In genomic region chr6:155154158-155154830, GRCh38 we compare ENCODE assay signal across 8 cellular contexts.
DNase-seq lines count a peak whose midpoint lies in the region; ATAC-seq and TF ChIP-seq lines count a peak whose summit lies in the region.

No MANE protein-coding gene starts in this region.

- DNase-seq in DMS53 (lab: John Stamatoyannopoulos, UW): peak; percentile 73
- DNase-seq in M059J (ENCODE audit: low read depth): peak; percentile 92
- peak; percentile 64 for DNase-seq in activated CD4-positive, alpha-beta memory T cell treated with anti-CD3 and anti-CD28 coated beads for 36 hours
- peak; percentile 50 for DNase-seq in inferior parietal cortex (ENCODE audit: extremely low spot score)
- DNase-seq in tibial artery: no peak
- DNase-seq in GM10266 (ENCODE audit: extremely low spot score): no peak
- no peak for DNase-seq in H7

- POLR2A ChIA-PET in activated CD4-positive, alpha-beta memory T cell treated with anti-CD3 and anti-CD28 coated beads for 36 hours (lab: Charles Lee): interaction anchor here (1.0 to 1.8 kb wide), 6 partner anchors 17 to 103 kb away, joined by 3 to 38 read pairs (median 4); no protein-coding TSS in a partner anchor

- H3K36me3 ChIP-seq in tibial artery (no peaks in the 10 kb centered on the region), H7 (replicated peaks; ENCODE audit: control insufficient read depth, insufficient read depth, low read length) (no peaks in the 10 kb centered on the region; the same call in 1 of the 2 replicates)

- peaks cover 0 to 27% (median 15%) of the 10 kb centered on the region in 4 donors for H3K4me1 ChIP-seq in tibial artery

- H3K27ac Mint-ChIP-seq in activated CD4-positive, alpha-beta memory T cell treated with anti-CD3 and anti-CD28 coated beads for 36 hours: peak overlapping the region; percentile 93

- TF ChIP-seq CTCF in tibial artery (IDR thresholded peaks at IDR 0.05) (no peak), GM10266 (IDR thresholded peaks at IDR 0.05; ENCODE audit: control insufficient read depth, insufficient read depth, low read depth, missing control alignments) (no peak)

- no peak for ATAC-seq in HG02763 (IDR thresholded peaks at IDR 0.05; ENCODE audit: unreplicated experiment)

- peak overlapping the region in 1 of 2 donors; percentile 24 for H3K27ac ChIP-seq in tibial artery

- H3K27me3 ChIP-seq in tibial artery (no peaks in the 10 kb centered on the region), H7 (ENCODE audit: control insufficient read depth, insufficient read depth, low read length) (no peaks in the 10 kb centered on the region)

- peaks cover 6% of the 10 kb centered on the region for H3K36me3 Mint-ChIP-seq in activated CD4-positive, alpha-beta memory T cell treated with anti-CD3 and anti-CD28 coated beads for 36 hours

- intact Hi-C loops in activated CD4-positive, alpha-beta memory T cell treated with anti-CD3 and anti-CD28 coated beads for 36 hours (cut with micrococcal nuclease): loop anchor here (1.0 to 10.0 kb wide), 6 partner anchors 17 to 919 kb away; no protein-coding TSS in a partner anchor
- intact Hi-C loops in tibial artery (cut with DNase I; ENCODE audit: low total_unique reads): no loop called here

- H3K4me1 Mint-ChIP-seq in activated CD4-positive, alpha-beta memory T cell treated with anti-CD3 and anti-CD28 coated beads for 36 hours (ENCODE audit: low read depth): peaks cover 73% of the 10 kb centered on the region

- no peaks in the 10 kb centered on the region for H3K27me3 Mint-ChIP-seq in activated CD4-positive, alpha-beta memory T cell treated with anti-CD3 and anti-CD28 coated beads for 36 hours

- no peaks in the 10 kb centered on the region for H3K9me3 Mint-ChIP-seq in activated CD4-positive, alpha-beta memory T cell treated with anti-CD3 and anti-CD28 coated beads for 36 hours

- H3K4me3 ChIP-seq in tibial artery (no peak overlapping the region), H7 (ENCODE audit: insufficient read depth, low read depth, low read length) (no peak overlapping the region)

- no peaks in the 10 kb centered on the region for H3K9me3 ChIP-seq in tibial artery

- CTCF ChIA-PET in activated CD4-positive, alpha-beta memory T cell treated with anti-CD3 and anti-CD28 coated beads for 36 hours (lab: Charles Lee): interaction anchor here (0.6 to 4.6 kb wide), 9 partner anchors 17 to 479 kb away, joined by 3 to 25 read pairs (median 4); no protein-coding TSS in a partner anchor

- H3K4me3 Mint-ChIP-seq in activated CD4-positive, alpha-beta memory T cell treated with anti-CD3 and anti-CD28 coated beads for 36 hours: peak overlapping the region; percentile 1

Comparison
In these comparisons a context has a peak if more than half of its experiments do, and no peak if none do; other contexts are left out.
1. DNase-seq: peak in DMS53 (single experiment), M059J (single experiment), activated CD4-positive, alpha-beta memory T cell treated with anti-CD3 and anti-CD28 coated beads for 36 hours (single experiment) and inferior parietal cortex (single experiment); none in tibial artery (0 of 2), GM10266 (single experiment) and H7 (single experiment).